ENCODE assay signal across 11 cellular contexts in genomic region chr17:72580321-72581127, GRCh38.
DNase-seq lines count a peak whose midpoint lies in the region; ATAC-seq and TF ChIP-seq lines count a peak whose summit lies in the region.
"Had no signal": no experiment of that assay in that cellular context is flagged by ENCODE, and none has a peak within 500 bp of the region (broad histone marks: within the 10 kb centered on the region; RNA-seq: fewer than 3 reads in every experiment).

No MANE protein-coding gene starts in this region.

- H4K8ac ChIP-seq in H9 (replicated peaks; ENCODE audit: insufficient read length, low read depth, low read length) = no peak overlapping the region

- H2BK12ac ChIP-seq in H9 (ENCODE audit: insufficient read length, low read depth, low read length) = no peak overlapping the region

- H3K4ac ChIP-seq in H9 (ENCODE audit: low read depth, low read length) = no peak overlapping the region

- DNase-seq in LNCaP clone FGC (ENCODE audit: low read depth) = peak; percentile 72
- DNase-seq in NCI-H774 (lab: John Stamatoyannopoulos, UW) = peak; percentile 99
- peak in 1 of 2 donors; percentile 83 for DNase-seq in foreskin keratinocyte
- no peak for DNase-seq in suprapubic skin (ENCODE audit: low spot score in 2 of 2)
- DNase-seq in activated CD8-positive, alpha-beta memory T cell treated with anti-CD3 and anti-CD28 coated beads, Interleukin-2, amount 50 U/mL, for 48 hours = no peak
- no peak for DNase-seq in stimulated activated naive B cell treated with anti-CD40 and anti-IgM and Interleukin-4, amounts not matched to agents 10 μg/mL and 1 μg/mL and 100 μg/mL, for 72 hours
- no peak for DNase-seq in dedifferentiated amniotic fluid mesenchymal stem cell (ENCODE audit: extremely low spot score)
- no peak for DNase-seq in H9
- DNase-seq: CD4-positive, alpha-beta memory T cell; naive B cell; uterus had no signal

- H3K27ac ChIP-seq in foreskin keratinocyte (peak overlapping the region; percentile 12), suprapubic skin (peak overlapping the region; percentile 40), H9 (ENCODE audit: insufficient read length, low read depth, low read length) (no peak overlapping the region)
- H3K27ac ChIP-seq: uterus had no signal

- H3K36me3 Mint-ChIP-seq in stimulated activated naive B cell treated with anti-CD40 and anti-IgM and Interleukin-4, amounts not matched to agents 10 μg/mL and 1 μg/mL and 100 μg/mL, for 72 hours = no peaks in the 10 kb centered on the region
- H3K36me3 Mint-ChIP-seq in H9 (ENCODE audit: insufficient read depth in 1 of 3, low read depth in 3 of 3) = 0 out of 7 replicates have a peak, but pooled peaks cover 0 to 4% (median 0%) of the 10 kb centered on the region in 3 experiments
- H3K36me3 Mint-ChIP-seq: CD4-positive, alpha-beta memory T cell; naive B cell had no signal

- H3K14ac ChIP-seq in H9 (ENCODE audit: insufficient read depth, low read length) = no peak overlapping the region

- no peak overlapping the region for H2BK20ac ChIP-seq in H9 (ENCODE audit: low read depth, low read length, poor library complexity, severe bottlenecking)

- H4K20me1 ChIP-seq in H9 (ENCODE audit: control insufficient read depth, insufficient read depth, insufficient read length) = no peaks in the 10 kb centered on the region

- H3K4me1 ChIP-seq in foreskin keratinocyte (peaks cover 11% of the 10 kb centered on the region), suprapubic skin (peaks cover 19% of the 10 kb centered on the region), H9 (ENCODE audit: insufficient read depth, low read length) (no peaks in the 10 kb centered on the region)
- H3K4me1 ChIP-seq: uterus had no signal

- no peak overlapping the region for H2AFZ ChIP-seq in H9 (ENCODE audit: low read length)

- H3K9ac ChIP-seq in H9 (ENCODE audit: extremely low read depth, insufficient read length, low read length) = no peak overlapping the region

- H3K9me3 Mint-ChIP-seq in stimulated activated naive B cell treated with anti-CD40 and anti-IgM and Interleukin-4, amounts not matched to agents 10 μg/mL and 1 μg/mL and 100 μg/mL, for 72 hours = no peaks in the 10 kb centered on the region
- no peaks in the 10 kb centered on the region for H3K9me3 Mint-ChIP-seq in H9
- H3K9me3 Mint-ChIP-seq: CD4-positive, alpha-beta memory T cell had no signal

- no peak overlapping the region for H3K4me3 Mint-ChIP-seq in stimulated activated naive B cell treated with anti-CD40 and anti-IgM and Interleukin-4, amounts not matched to agents 10 μg/mL and 1 μg/mL and 100 μg/mL, for 72 hours
- no peak overlapping the region for H3K4me3 Mint-ChIP-seq in H9
- H3K4me3 Mint-ChIP-seq: CD4-positive, alpha-beta memory T cell had no signal

- H3K18ac ChIP-seq in H9 (ENCODE audit: insufficient read length, low read depth, low read length) = no peak overlapping the region

- no peaks in the 10 kb centered on the region for H3K27me3 ChIP-seq in foreskin keratinocyte
- H3K27me3 ChIP-seq in suprapubic skin = no peaks in the 10 kb centered on the region
- H3K27me3 ChIP-seq in H9 (ENCODE audit: insufficient read depth, low read length) = no peaks in the 10 kb centered on the region; the same call in 1 of the 2 replicates
- H3K27me3 ChIP-seq: uterus had no signal

- H3K79me1 ChIP-seq in H9 (ENCODE audit: insufficient read depth, low read depth, low read length, poor library complexity, severe bottlenecking) = no peaks in the 10 kb centered on the region

- no peak overlapping the region for H4K5ac ChIP-seq in H9 (ENCODE audit: insufficient read length, low read depth, low read length)

- peaks cover 6 to 15% of the 10 kb centered on the region in 2 donors for H3K27me3 Mint-ChIP-seq in stimulated activated naive B cell treated with anti-CD40 and anti-IgM and Interleukin-4, amounts not matched to agents 10 μg/mL and 1 μg/mL and 100 μg/mL, for 72 hours
- H3K27me3 Mint-ChIP-seq in H9 (ENCODE audit: low read depth) = peaks cover 34% of the 10 kb centered on the region

- no peak overlapping the region for H2BK5ac ChIP-seq in H9 (ENCODE audit: insufficient read length, low read length)

- TF ChIP-seq EP300 in suprapubic skin (IDR thresholded peaks at IDR 0.05) = no peak

- H3K9me3 ChIP-seq in suprapubic skin (no peaks in the 10 kb centered on the region), H9 (ENCODE audit: control insufficient read depth, low read depth, low read length) (no peaks in the 10 kb centered on the region)
- H3K9me3 ChIP-seq: uterus had no signal

- no peak overlapping the region for H3K23ac ChIP-seq in H9 (ENCODE audit: insufficient read length, low read depth, low read length)

- no peak overlapping the region for H2AK5ac ChIP-seq in H9 (ENCODE audit: insufficient read length, low read length)

- TF ChIP-seq POLR2A in suprapubic skin (IDR thresholded peaks at IDR 0.05) = no peak

- no peak overlapping the region for H4K91ac ChIP-seq in H9 (ENCODE audit: insufficient read length, low read depth, low read length)

- 51% methylated on average over 11 of the region's 11 CpGs for WGBS in suprapubic skin
- WGBS in H9 (ENCODE audit: extremely low coverage, insufficient read length, low lambda C conversion rate) = no CpG with 5 or more reads among the region's 11 CpGs

- H2BK15ac ChIP-seq in H9 (ENCODE audit: low read depth, low read length) = no peak overlapping the region

- H3K4me1 Mint-ChIP-seq in stimulated activated naive B cell treated with anti-CD40 and anti-IgM and Interleukin-4, amounts not matched to agents 10 μg/mL and 1 μg/mL and 100 μg/mL, for 72 hours = no peaks in the 10 kb centered on the region
- peaks cover 17 to 23% of the 10 kb centered on the region in 2 experiments for H3K4me1 Mint-ChIP-seq in H9
- H3K4me1 Mint-ChIP-seq: naive B cell had no signal

- H3K4me2 ChIP-seq in H9 (ENCODE audit: insufficient read depth, insufficient read length, low read length) = no peak overlapping the region

- no peak for TF ChIP-seq CTCF in LNCaP clone FGC (IDR thresholded peaks at IDR 0.05; ENCODE audit: control insufficient read depth, extremely low read depth, insufficient read depth)
- no peak for TF ChIP-seq CTCF in foreskin keratinocyte (conservative IDR thresholded peaks at IDR 0.05)
- TF ChIP-seq CTCF in suprapubic skin (IDR thresholded peaks at IDR 0.05) = no peak
- no peak for TF ChIP-seq CTCF in H9 (conservative IDR thresholded peaks at IDR 0.05)

- no peak overlapping the region for H2BK120ac ChIP-seq in H9 (ENCODE audit: low read depth, low read length, poor library complexity, severe bottlenecking)

- H3K27ac Mint-ChIP-seq in stimulated activated naive B cell treated with anti-CD40 and anti-IgM and Interleukin-4, amounts not matched to agents 10 μg/mL and 1 μg/mL and 100 μg/mL, for 72 hours = no peak overlapping the region
- H3K27ac Mint-ChIP-seq in H9 = no peak overlapping the region
- H3K27ac Mint-ChIP-seq: naive B cell had no signal

- H3K4me3 ChIP-seq in LNCaP clone FGC (ENCODE audit: low read depth, low read length) (no peak overlapping the region), suprapubic skin (no peak overlapping the region)
- H3K4me3 ChIP-seq: uterus had no signal

- H3K36me3 ChIP-seq in suprapubic skin = no peaks in the 10 kb centered on the region
- H3K36me3 ChIP-seq: uterus had no signal

- peak; percentile 88 for ATAC-seq in foreskin keratinocyte
- no peak for ATAC-seq in stimulated activated naive B cell treated with anti-CD40 and anti-IgM and Interleukin-4, amounts not matched to agents 10 μg/mL and 1 μg/mL and 100 μg/mL, for 72 hours (replicated peaks)

- H3T11ph ChIP-seq in H9 (ENCODE audit: low read length) = no peak overlapping the region

- no peaks in the 10 kb centered on the region for H3K23me2 ChIP-seq in H9 (ENCODE audit: insufficient read length, low read depth, low read length, poor library complexity, severe bottlenecking)

- H3K56ac ChIP-seq in H9 (ENCODE audit: insufficient read length, low read depth, low read length) = no peak overlapping the region

- no peaks in the 10 kb centered on the region for H3K79me2 ChIP-seq in H9 (ENCODE audit: insufficient read depth, low read length)

Comparison
In these comparisons a context has a peak if more than half of its experiments do, and no peak if none do; other contexts are left out.
1. DNase-seq: peak in LNCaP clone FGC (single experiment) and NCI-H774 (single experiment); none in suprapubic skin (0 of 2), activated CD8-positive, alpha-beta memory T cell treated with anti-CD3 and anti-CD28 coated beads, Interleukin-2, amount 50 U/mL, for 48 hours (single experiment), stimulated activated naive B cell treated with anti-CD40 and anti-IgM and Interleukin-4, amounts not matched to agents 10 μg/mL and 1 μg/mL and 100 μg/mL, for 72 hours (single experiment), dedifferentiated amniotic fluid mesenchymal stem cell (single experiment) and H9 (single experiment).